27 cellular contexts compared by ENCODE assay signal in the genomic region with DNA sequence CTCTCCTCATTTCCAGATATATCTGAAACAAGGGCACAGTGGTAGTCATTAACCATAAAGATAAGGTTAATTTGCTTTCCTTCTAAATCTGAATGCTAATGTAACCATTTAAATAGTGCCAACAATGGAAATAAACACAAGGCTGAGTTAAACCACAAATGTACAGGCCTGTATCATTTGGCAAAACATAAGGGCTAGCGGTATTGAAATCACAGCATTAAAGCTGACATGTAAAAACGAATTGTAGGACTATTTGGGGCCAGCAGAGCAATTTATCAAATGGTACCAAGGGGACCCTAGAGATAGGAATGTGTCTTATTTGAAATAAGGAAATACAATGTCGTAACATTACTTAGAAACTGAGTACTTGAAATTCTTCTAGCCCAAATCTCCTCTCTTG.
"Had no signal": no experiment of that assay in that cellular context is flagged by ENCODE, and none has a peak within 500 bp of the region (broad histone marks: within the 10 kb centered on the region; RNA-seq: fewer than 3 reads in every experiment).

No MANE protein-coding gene starts in this region.

- H3K36me3 ChIP-seq: adrenal gland, brain microvascular endothelial cell, esophagus muscularis mucosa, gastrocnemius medialis, WERI-Rb-1 had no signal

- H3K4me1 ChIP-seq: adrenal gland, esophagus muscularis mucosa, foreskin keratinocyte, gastrocnemius medialis had no signal

- H3K9me3 ChIP-seq: adrenal gland, esophagus muscularis mucosa, gastrocnemius medialis had no signal

- DNase-seq: activated B cell treated with CpG ODN at 0.5 μM for 24 hours; activated CD4-positive, alpha-beta T cell treated with anti-CD3 and anti-CD28 coated beads for 48 hours; activated CD4-positive, alpha-beta T cell treated with anti-CD3 and anti-CD28 coated beads, Interleukin-2, amount 50 U/mL, for 1 hour; activated CD4-positive, alpha-beta T cell treated with anti-CD3 and anti-CD28 coated beads, Interleukin-2, amount 50 U/mL, for 48 hours; activated CD8-positive, alpha-beta memory T cell treated with anti-CD3 and anti-CD28 coated beads for 24 hours; activated CD8-positive, alpha-beta T cell treated with anti-CD3 and anti-CD28 coated beads for 36 hours; activated effector memory CD4-positive, alpha-beta T cell treated with anti-CD3 and anti-CD28 coated beads, Interleukin-2, amount 50 U/mL, for 16 hours; activated naive CD4-positive, alpha-beta T cell treated with anti-CD3 and anti-CD28 coated beads for 36 hours; activated naive CD8-positive, alpha-beta T cell treated with anti-CD3 and anti-CD28 coated beads for 36 hours; activated naive CD8-positive, alpha-beta T cell treated with anti-CD3 and anti-CD28 coated beads, Interleukin-2, amount 50 U/mL, for 24 hours; activated T-cell treated with anti-CD3 and anti-CD28 coated beads, Interleukin-2, amount 50 U/mL, for 4 hours; adrenal gland; amygdala; aorta; brain microvascular endothelial cell; dorsolateral prefrontal cortex; effector memory CD8-positive, alpha-beta T cell; erythroblast; foreskin keratinocyte; gastrocnemius medialis; glutamatergic neuron; T-helper 1 cell; T-helper 17 cell; T1000; WERI-Rb-1 had no signal

- H3K27me3 ChIP-seq: adrenal gland, brain microvascular endothelial cell, dorsolateral prefrontal cortex, esophagus muscularis mucosa, foreskin keratinocyte, gastrocnemius medialis had no signal

- H3K4me3 ChIP-seq: adrenal gland, coronary artery, dorsolateral prefrontal cortex, esophagus muscularis mucosa, gastrocnemius medialis had no signal

- H3K27ac ChIP-seq: adrenal gland, brain microvascular endothelial cell, coronary artery, dorsolateral prefrontal cortex, esophagus muscularis mucosa, foreskin keratinocyte, gastrocnemius medialis, WERI-Rb-1 had no signal
